13 cellular contexts compared by ENCODE assay signal in genomic region chr3:126781889-126782491, GRCh38.
A peak's percentile ranks its signal among the peaks of the same experiment; 100 is the strongest.
DNase-seq lines count a peak whose midpoint lies in the region; ATAC-seq and TF ChIP-seq lines count a peak whose summit lies in the region.
"Had no signal": no experiment of that assay in that cellular context is flagged by ENCODE, and none has a peak within 500 bp of the region (broad histone marks: within the 10 kb centered on the region; RNA-seq: fewer than 3 reads in every experiment).

No MANE protein-coding gene starts in this region.

- no peaks in the 10 kb centered on the region for H3K36me3 ChIP-seq in right lobe of liver

- H3K27ac Mint-ChIP-seq in memory B cell: peak overlapping the region; percentile 28
- H3K27ac Mint-ChIP-seq in activated CD4-positive, alpha-beta memory T cell treated with anti-CD3 and anti-CD28 coated beads, Interleukin-2, amount 10 ng/mL, durations not matched to agents 7 days and 5 days: no peak overlapping the region

- no peak for TF ChIP-seq POLR2A in right lobe of liver (IDR thresholded peaks at IDR 0.05)

- peaks cover 24% of the 10 kb centered on the region for H3K4me1 Mint-ChIP-seq in memory B cell
- H3K4me1 Mint-ChIP-seq in activated CD4-positive, alpha-beta memory T cell treated with anti-CD3 and anti-CD28 coated beads, Interleukin-2, amount 10 ng/mL, durations not matched to agents 7 days and 5 days: no peaks in the 10 kb centered on the region

- no peak overlapping the region for H3K4me3 Mint-ChIP-seq in memory B cell
- no peak overlapping the region for H3K4me3 Mint-ChIP-seq in activated CD4-positive, alpha-beta memory T cell treated with anti-CD3 and anti-CD28 coated beads, Interleukin-2, amount 10 ng/mL, durations not matched to agents 7 days and 5 days

- TF ChIP-seq CTCF in AG04450 (IDR thresholded peaks at IDR 0.05; ENCODE audit: low read depth, low read length): no peak
- TF ChIP-seq CTCF in right lobe of liver (IDR thresholded peaks at IDR 0.05): no peak

- DNase-seq in AG04450 (ENCODE audit: low read depth, low spot score) (peak; percentile 55), LHCN-M2 (ENCODE audit: low read depth) (peak; percentile 84), epithelial cell of prostate (ENCODE audit: low read depth, low spot score) (peak; percentile 59), memory B cell (ENCODE audit: low spot score in 2 of 2) (no peak), T-helper 2 cell (no peak), right lobe of liver (no peak)
- no peak for DNase-seq in activated CD4-positive, alpha-beta memory T cell treated with anti-CD3 and anti-CD28 coated beads, Interleukin-2, amount 10 ng/mL, durations not matched to agents 7 days and 5 days
- DNase-seq: CD8-positive, alpha-beta memory T cell; hippocampal formation; NCI-H1694; retina; testis had no signal

- peaks cover 16% of the 10 kb centered on the region for H3K36me3 Mint-ChIP-seq in memory B cell
- H3K36me3 Mint-ChIP-seq in activated CD4-positive, alpha-beta memory T cell treated with anti-CD3 and anti-CD28 coated beads, Interleukin-2, amount 10 ng/mL, durations not matched to agents 7 days and 5 days (ENCODE audit: low read depth): no peaks in the 10 kb centered on the region

- intact Hi-C loops in right lobe of liver (cut with DNase I): no loop called here

- no peak for ATAC-seq in memory B cell (ENCODE audit: low read depth)
- no peak for ATAC-seq in HG02759 (IDR thresholded peaks at IDR 0.05; ENCODE audit: unreplicated experiment)
- ATAC-seq in right lobe of liver: no peak

- CTCF ChIA-PET in AG04450 (lab: Charles Lee): interaction anchor here (1.1 kb wide), 1 partner anchor 30 kb away, joined by 5 read pairs; no protein-coding TSS in a partner anchor
- CTCF ChIA-PET in activated CD4-positive, alpha-beta memory T cell treated with anti-CD3 and anti-CD28 coated beads, Interleukin-2, amount 10 ng/mL, durations not matched to agents 7 days and 5 days (lab: Charles Lee): no interaction called here

- 91% methylated on average over 12 of the region's 12 CpGs for WGBS in right lobe of liver (ENCODE audit: insufficient coverage, low coverage, low lambda C conversion rate, missing lambda C conversion rate)

- H3K9me3 Mint-ChIP-seq in memory B cell: no peaks in the 10 kb centered on the region
- no peaks in the 10 kb centered on the region for H3K9me3 Mint-ChIP-seq in activated CD4-positive, alpha-beta memory T cell treated with anti-CD3 and anti-CD28 coated beads, Interleukin-2, amount 10 ng/mL, durations not matched to agents 7 days and 5 days

- H3K4me3 ChIP-seq in AG04450 (ENCODE audit: low read depth, low read length): no peak overlapping the region
- no peak overlapping the region for H3K4me3 ChIP-seq in right lobe of liver
- H3K4me3 ChIP-seq: testis had no signal

- no peaks in the 10 kb centered on the region for H3K4me1 ChIP-seq in right lobe of liver
- H3K4me1 ChIP-seq: testis had no signal

- no peaks in the 10 kb centered on the region for H3K9me3 ChIP-seq in AG04450 (ENCODE audit: control insufficient read depth, insufficient read depth, low read length)
- H3K9me3 ChIP-seq in right lobe of liver: no peaks in the 10 kb centered on the region
- H3K9me3 ChIP-seq: testis had no signal

- H3K27ac ChIP-seq in AG04450 (ENCODE audit: low read depth, low read length): peak overlapping the region; percentile 95
- peak overlapping the region; percentile 99 for H3K27ac ChIP-seq in epithelial cell of prostate
- no peak overlapping the region for H3K27ac ChIP-seq in right lobe of liver
- H3K27ac ChIP-seq: testis had no signal

- H3K27me3 ChIP-seq in AG04450 (ENCODE audit: control insufficient read depth, insufficient read depth, low read length) (no peaks in the 10 kb centered on the region), right lobe of liver (no peaks in the 10 kb centered on the region)
- H3K27me3 ChIP-seq: testis had no signal

- POLR2A ChIA-PET in AG04450 (lab: Yijun Ruan, JAX): interaction anchor here (0.6 kb wide), 1 partner anchor 8 kb away, joined by 10 read pairs; no protein-coding TSS in a partner anchor
- POLR2A ChIA-PET in activated CD4-positive, alpha-beta memory T cell treated with anti-CD3 and anti-CD28 coated beads, Interleukin-2, amount 10 ng/mL, durations not matched to agents 7 days and 5 days (lab: Charles Lee): no interaction called here

- no peaks in the 10 kb centered on the region for H3K27me3 Mint-ChIP-seq in memory B cell
- no peaks in the 10 kb centered on the region for H3K27me3 Mint-ChIP-seq in activated CD4-positive, alpha-beta memory T cell treated with anti-CD3 and anti-CD28 coated beads, Interleukin-2, amount 10 ng/mL, durations not matched to agents 7 days and 5 days
- H3K27me3 Mint-ChIP-seq: CD8-positive, alpha-beta memory T cell had no signal

Comparison
In these comparisons a context has a peak if more than half of its experiments do, and no peak if none do; other contexts are left out.
1. DNase-seq: peak in AG04450 (single experiment), LHCN-M2 (single experiment) and epithelial cell of prostate (single experiment); none in memory B cell (0 of 2), activated CD4-positive, alpha-beta memory T cell treated with anti-CD3 and anti-CD28 coated beads, Interleukin-2, amount 10 ng/mL, durations not matched to agents 7 days and 5 days (single experiment), T-helper 2 cell (0 of 5) and right lobe of liver (0 of 3).
2. H3K27ac ChIP-seq: peak in AG04450 (single experiment) and epithelial cell of prostate (single experiment); none in right lobe of liver (0 of 3).